1 cellular context compared by ENCODE assay signal in the genomic region with DNA sequence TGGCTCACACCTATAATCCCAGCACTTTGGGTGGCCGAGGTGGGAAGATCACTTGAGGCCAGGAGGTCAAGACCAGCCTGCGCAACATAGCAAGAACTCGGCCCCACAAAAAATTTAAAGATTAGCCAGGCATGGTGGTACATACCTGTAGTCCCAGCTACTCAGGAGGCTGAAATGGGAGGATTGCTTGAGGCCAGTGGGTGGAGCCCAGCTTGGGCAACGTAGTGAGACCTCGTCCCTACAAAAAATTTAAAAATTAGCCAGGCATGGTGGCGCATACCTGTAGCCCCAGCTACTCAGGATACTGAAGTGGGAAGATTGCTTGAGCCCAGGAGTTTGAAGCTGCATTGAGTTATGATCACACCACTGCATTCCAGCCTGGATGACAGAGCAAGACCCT. TPM values are rescaled to one million over a fixed set of nuclear protein-coding genes. Genes with fewer than 3 reads are reported as not detected.
"Had no signal": no experiment of that assay in that cellular context is flagged by ENCODE, and none has a peak within 500 bp of the region (broad histone marks: within the 10 kb centered on the region; RNA-seq: fewer than 3 reads in every experiment).

No MANE protein-coding gene starts in this region.

RNA-seq across cellular contexts. Expression of a gene that starts 28.4 kb away (rescaled TPM):
- polyA plus RNA-seq: neural cell had no signal
